ENCODE assay signal across 35 cellular contexts in the genomic region with DNA sequence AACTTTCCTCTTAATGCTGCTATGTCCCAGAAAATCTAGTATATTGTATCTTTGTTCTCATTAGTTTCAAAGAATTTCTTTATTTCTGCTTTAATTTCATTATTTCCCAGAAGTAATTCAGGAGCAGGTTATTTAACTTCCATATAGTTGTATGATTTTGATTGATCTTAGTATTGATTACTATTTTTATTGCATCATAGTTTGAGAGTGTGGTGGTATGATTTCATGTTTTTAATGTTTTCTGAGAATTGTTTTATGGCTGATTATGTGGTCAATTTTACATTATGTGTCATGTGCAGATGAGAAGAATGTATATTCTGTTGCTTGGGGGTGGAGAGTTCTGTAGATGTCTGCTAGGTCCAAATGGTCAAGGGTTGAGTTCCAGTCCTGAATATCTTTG.
"Had no signal": no experiment of that assay in that cellular context is flagged by ENCODE, and none has a peak within 500 bp of the region (broad histone marks: within the 10 kb centered on the region; RNA-seq: fewer than 3 reads in every experiment).

No MANE protein-coding gene starts in this region.

- H3K4me3 ChIP-seq: MG63 had no signal

- DNase-seq: Karpas-422, Kasumi-1, MG63, MM.1S, MV-4-11, NCI-H1048, NCI-H1092, NCI-H1092 treated with DMSO at 0.1 percent for 48 hours, NCI-H1105, NCI-H1105 treated with DMSO at 0.1 percent for 48 hours, NCI-H1417, NCI-H1417 treated with DMSO at 0.1 percent for 48 hours, NCI-H1436, NCI-H1436 treated with DMSO at 0.1 percent for 48 hours, NCI-H146, NCI-H1694, NCI-H1694 treated with DMSO at 0.1 percent for 48 hours, NCI-H187, NCI-H187 treated with DMSO at 0.1 percent for 48 hours, NCI-H1930, NCI-H2029, NCI-H2029 treated with DMSO at 0.1 percent for 48 hours, NCI-H2081, NCI-H2081 treated with DMSO at 0.1 percent for 48 hours, NCI-H2107, NCI-H2171, NCI-H2171 treated with DMSO at 0.1 percent for 48 hours, NCI-H2227 treated with DMSO at 0.1 percent for 48 hours, NCI-H226, NCI-H345, NCI-H446, NCI-H446 treated with DMSO at 0.1 percent for 48 hours, NCI-H510A, NCI-H510A treated with DMSO at 0.1 percent for 48 hours, NCI-H524 had no signal

- H3K36me3 ChIP-seq: MG63 had no signal

- H3K9me3 ChIP-seq: MG63 had no signal

- H3K27me3 ChIP-seq: MG63 had no signal
